In genomic region chr16:84893467-84893848, GRCh38 we compare ENCODE assay signal across 19 cellular contexts.
DNase-seq lines count a peak whose midpoint lies in the region; ATAC-seq, FAIRE-seq and TF ChIP-seq lines count a peak whose summit lies in the region.
"Had no signal": no experiment of that assay in that cellular context is flagged by ENCODE, and none has a peak within 500 bp of the region (broad histone marks: within the 10 kb centered on the region; RNA-seq: fewer than 3 reads in every experiment).

No MANE protein-coding gene starts in this region.

- no peak for DNase-seq in GM12878 (ENCODE audit: low read depth, low spot score)
- no peak for DNase-seq in neuronal stem cell (ENCODE audit: low spot score)
- DNase-seq in activated CD4-positive, alpha-beta T cell treated with anti-CD3 and anti-CD28 coated beads, Interleukin-2, amount 50 U/mL, for 48 hours: no peak
- no peak for DNase-seq in kidney
- DNase-seq: BE2C; CD4-positive, alpha-beta memory T cell; GM23248; H9; Karpas-422; NCI-H1105 treated with DMSO at 0.1 percent for 48 hours; NCI-H2081 treated with DMSO at 0.1 percent for 48 hours; NCI-H446; SHP77 had no signal

- no peak for TF ChIP-seq POLR2A in GM12878 (IDR thresholded peaks at IDR 0.05; ENCODE audit: low read depth, low read length)

- peak overlapping the region; percentile 42 to 85 (median 75) for H3K4me2 ChIP-seq in BLaER1 treated with 17β-estradiol and CSF1 and Interleukin-3, amounts not matched to agents 10 nM and 100 nM
- H3K4me2 ChIP-seq in GM12878 (ENCODE audit: control insufficient read depth, insufficient read depth): no peak overlapping the region
- H3K4me2 ChIP-seq in neuronal stem cell (ENCODE audit: insufficient read depth, low read length, poor library complexity, severe bottlenecking): no peak overlapping the region
- H3K4me2 ChIP-seq: A549 had no signal

- no peak for FAIRE-seq in GM12878 (lab: Jason Lieb, UNC)
- no peak for FAIRE-seq in kidney (lab: Jason Lieb, UNC)
- FAIRE-seq: A549, G401.6 had no signal

- peak overlapping the region in 9 of 11 experiments; percentile 9 to 62 (median 43); a peak in 15 of 22 replicates for H3K27ac ChIP-seq in BLaER1 treated with 17β-estradiol and CSF1 and Interleukin-3, amounts not matched to agents 10 nM and 100 nM
- no peak overlapping the region for H3K27ac ChIP-seq in GM12878 (ENCODE audit: control insufficient read depth, insufficient read depth)
- no peak overlapping the region for H3K27ac ChIP-seq in neuronal stem cell (replicated peaks; ENCODE audit: low read length)
- no peak overlapping the region for H3K27ac ChIP-seq in kidney (ENCODE audit: low read depth in 2 of 2, low read length in 2 of 2)
- H3K27ac ChIP-seq: A549, GM23248 had no signal

- no peak overlapping the region for H2BK120ac ChIP-seq in neuronal stem cell (ENCODE audit: low read depth, low read length)

- no peak for TF ChIP-seq EP300 in GM12878 (IDR thresholded peaks at IDR 0.05; ENCODE audit: borderline replicate concordance in 1 of 2, control insufficient read depth in 1 of 2, low read depth in 2 of 2, low read length in 2 of 2)

- peak overlapping the region in 6 of 11 experiments; percentile 0 to 42 (median 24); a peak in 8 of 22 replicates for H3K9ac ChIP-seq in BLaER1 treated with 17β-estradiol and CSF1 and Interleukin-3, amounts not matched to agents 10 nM and 100 nM
- H3K9ac ChIP-seq in GM12878 (ENCODE audit: control insufficient read depth, insufficient read depth, low read length) (no peak overlapping the region), neuronal stem cell (ENCODE audit: low read depth, low read length, poor library complexity) (no peak overlapping the region), kidney (ENCODE audit: low read length in 2 of 2) (no peak overlapping the region)
- H3K9ac ChIP-seq: GM23248 had no signal

- 65% methylated on average over 3 of the region's 3 CpGs for WGBS in GM12878 (ENCODE audit: insufficient coverage, insufficient replicate concordance, low lambda C conversion rate, missing lambda C conversion rate)
- WGBS in neuronal stem cell (ENCODE audit: extremely low coverage in 2 of 2, insufficient read length in 2 of 2, insufficient replicate concordance in 1 of 2), 2 donors: no CpG with 5 or more reads among the region's 3 CpGs

- no peak overlapping the region for H3K14ac ChIP-seq in neuronal stem cell (ENCODE audit: low read length)

- H3K23ac ChIP-seq in neuronal stem cell (ENCODE audit: low read depth, low read length, poor library complexity): no peak overlapping the region

- no peaks in the 10 kb centered on the region for H3K79me2 ChIP-seq in GM12878 (ENCODE audit: control insufficient read depth, insufficient read depth, low read length)

- TF ChIP-seq RAD21 in GM12878 (IDR thresholded peaks at IDR 0.05; ENCODE audit: insufficient read depth, low read depth, low read length): no peak

- H2BK12ac ChIP-seq in neuronal stem cell (ENCODE audit: low read length): no peak overlapping the region

- SMC1A ChIA-PET in GM12878 (lab: Charles Lee; ENCODE audit: uncharacterized antibody, unreplicated experiment): interaction anchor here (0.8 to 1.5 kb wide), 2 partner anchors 140 to 166 kb away, joined by 3 to 4 read pairs; no protein-coding TSS in a partner anchor

- H2AFZ ChIP-seq in GM12878 (ENCODE audit: control insufficient read depth, low read depth, low read length) (no peak overlapping the region), neuronal stem cell (ENCODE audit: low read length) (no peak overlapping the region)
- H2AFZ ChIP-seq: GM23248 had no signal

- no TSS peak for BruUV-seq in GM12878 (replicated peaks; lab: Mats Ljungman, UMichigan)

- no peak overlapping the region for H3K18ac ChIP-seq in neuronal stem cell (ENCODE audit: low read length)

- no peaks in the 10 kb centered on the region for H3K79me1 ChIP-seq in neuronal stem cell (ENCODE audit: low read depth, low read length)

- intact Hi-C loops in GM12878 (cut with micrococcal nuclease; ENCODE audit: unreplicated experiment): loop anchor here (10.0 kb wide), 1 partner anchor 139 kb away; no protein-coding TSS in a partner anchor
- intact Hi-C loops in kidney (cut with DNase I): no loop called here

- peak overlapping the region; percentile 49 for H2AK5ac ChIP-seq in neuronal stem cell (ENCODE audit: low read depth, low read length)

- peaks cover 44 to 77% (median 61%) of the 10 kb centered on the region in 10 experiments for H3K4me1 ChIP-seq in BLaER1 treated with 17β-estradiol and CSF1 and Interleukin-3, amounts not matched to agents 10 nM and 100 nM
- H3K4me1 ChIP-seq in GM12878 (ENCODE audit: control insufficient read depth, insufficient read depth, low read length) (peaks cover 6% of the 10 kb centered on the region), neuronal stem cell (ENCODE audit: control insufficient read depth in 2 of 2, insufficient read depth in 1 of 2, low read depth in 1 of 2, low read length in 2 of 2) (peaks cover 0 to 2% of the 10 kb centered on the region in 2 donors), kidney (ENCODE audit: control insufficient read depth in 1 of 2, insufficient read depth in 1 of 2, low read depth in 1 of 2, low read length in 2 of 2) (no peaks in the 10 kb centered on the region)
- H3K4me1 ChIP-seq: A549, BE2C had no signal

- peaks cover 0 to 6% (median 0%) of the 10 kb centered on the region in 11 experiments; a peak in 1 of 22 replicates for H3K27me3 ChIP-seq in BLaER1 treated with 17β-estradiol and CSF1 and Interleukin-3, amounts not matched to agents 10 nM and 100 nM
- H3K27me3 ChIP-seq in GM12878 (replicated peaks in 1 of 2; ENCODE audit: control insufficient read depth in 2 of 2, insufficient read depth in 2 of 2, low read length in 1 of 2) (no peaks in the 10 kb centered on the region; a peak in 1 of 4 replicates), neuronal stem cell (ENCODE audit: control insufficient read depth in 3 of 3, insufficient read depth in 3 of 3, low read depth in 1 of 3, low read length in 3 of 3) (no peaks in the 10 kb centered on the region)
- H3K27me3 ChIP-seq: BE2C had no signal

- ATAC-seq in GM19025 (IDR thresholded peaks at IDR 0.05; ENCODE audit: low read depth, unreplicated experiment) (peak; percentile 26), GM12878 (peak; percentile 51), HG02588 (IDR thresholded peaks at IDR 0.05; ENCODE audit: unreplicated experiment) (no peak), GM19324 (IDR thresholded peaks at IDR 0.05; ENCODE audit: low FRiP score, unreplicated experiment) (no peak)
- ATAC-seq: A549 had no signal

- H4K91ac ChIP-seq in neuronal stem cell (ENCODE audit: low read depth, low read length, poor library complexity): no peak overlapping the region

- no peak overlapping the region for H3K4ac ChIP-seq in neuronal stem cell (ENCODE audit: low read length)

- no peak for TF ChIP-seq CTCF in GM12878 (IDR thresholded peaks at IDR 0.05 in 2 of 3, conservative IDR thresholded peaks at IDR 0.05 in 1 of 3; ENCODE audit: control insufficient read depth in 2 of 3, extremely low read depth in 1 of 3, insufficient read depth in 1 of 3, low read depth in 3 of 3, low read length in 3 of 3)
- TF ChIP-seq CTCF in kidney (IDR thresholded peaks at IDR 0.05; ENCODE audit: borderline replicate concordance, extremely low read depth, insufficient read depth): no peak

- H3K4me3 ChIP-seq in BLaER1 treated with 17β-estradiol and CSF1 and Interleukin-3, amounts not matched to agents 10 nM and 100 nM: peak overlapping the region in 3 of 10 experiments; percentile 10 to 37 (median 34); a peak in 4 of 20 replicates
- H3K4me3 ChIP-seq in GM12878 (no peak overlapping the region), neuronal stem cell (ENCODE audit: low read length in 2 of 2) (no peak overlapping the region), kidney (ENCODE audit: low read length in 2 of 2) (no peak overlapping the region)
- H3K4me3 ChIP-seq: A549, GM23248 had no signal

- peaks cover 0 to 21% (median 14%) of the 10 kb centered on the region in 11 experiments; a peak in 18 of 22 replicates for H3K9me3 ChIP-seq in BLaER1 treated with 17β-estradiol and CSF1 and Interleukin-3, amounts not matched to agents 10 nM and 100 nM (replicated peaks in 1 of 11)
- H3K9me3 ChIP-seq in GM12878 (replicated peaks; ENCODE audit: control insufficient read depth, insufficient read depth, low read length) (no peaks in the 10 kb centered on the region; the same call in 2 of the 3 replicates), neuronal stem cell (replicated peaks in 1 of 2; ENCODE audit: control insufficient read depth in 2 of 2, insufficient read depth in 1 of 2, low read depth in 1 of 2, low read length in 2 of 2) (peaks cover 0 to 4% of the 10 kb centered on the region in 2 donors), kidney (ENCODE audit: control insufficient read depth in 1 of 2, low read length in 2 of 2) (no peaks in the 10 kb centered on the region)
- H3K9me3 ChIP-seq: A549, BE2C had no signal

- peak overlapping the region; percentile 62 for H2BK15ac ChIP-seq in neuronal stem cell (ENCODE audit: low read length)

- POLR2A ChIA-PET in GM12878 (lab: Charles Lee): no interaction called here

- in situ Hi-C loops in GM12878 (cut with MboI): no loop called here

- no peak overlapping the region for H4K8ac ChIP-seq in neuronal stem cell (ENCODE audit: low read depth, low read length)

- CTCF ChIA-PET in GM12878 (lab: Yijun Ruan, JAX): no interaction called here

- RAD21 ChIA-PET in GM12878 (lab: Charles Lee; ENCODE audit: unreplicated experiment): interaction anchor here (0.6 to 1.8 kb wide), 2 partner anchors 9 to 54 kb away, joined by 3 to 8 read pairs; no protein-coding TSS in a partner anchor

- H3K36me3 ChIP-seq in BLaER1 treated with 17β-estradiol and CSF1 and Interleukin-3, amounts not matched to agents 10 nM and 100 nM: peaks cover 0 to 54% (median 5%) of the 10 kb centered on the region in 11 experiments; a peak in 10 of 22 replicates
- H3K36me3 ChIP-seq in GM12878 (ENCODE audit: control insufficient read depth in 2 of 2, insufficient read depth in 2 of 2, low read length in 1 of 2) (no peaks in the 10 kb centered on the region), neuronal stem cell (replicated peaks in 1 of 2; ENCODE audit: control insufficient read depth in 2 of 2, insufficient read depth in 2 of 2, low read length in 2 of 2) (no peaks in the 10 kb centered on the region), kidney (ENCODE audit: control insufficient read depth in 1 of 2, insufficient read depth in 2 of 2, low read length in 2 of 2) (no peaks in the 10 kb centered on the region)
- H3K36me3 ChIP-seq: BE2C had no signal

- H2BK5ac ChIP-seq in neuronal stem cell (ENCODE audit: low read length): peak overlapping the region; percentile 21

- H4K20me1 ChIP-seq in BLaER1 treated with 17β-estradiol and CSF1 and Interleukin-3, amounts not matched to agents 10 nM and 100 nM: no peaks in the 10 kb centered on the region
- no peaks in the 10 kb centered on the region for H4K20me1 ChIP-seq in GM12878 (ENCODE audit: control insufficient read depth, insufficient read depth)

Comparison
In these comparisons a context has a peak if more than half of its experiments do, and no peak if none do; other contexts are left out.
1. H3K27ac ChIP-seq: peak in BLaER1 treated with 17β-estradiol and CSF1 and Interleukin-3, amounts not matched to agents 10 nM and 100 nM (9 of 11); none in GM12878 (single experiment), neuronal stem cell (single experiment) and kidney (0 of 2).
2. H3K4me2 ChIP-seq: peak in BLaER1 treated with 17β-estradiol and CSF1 and Interleukin-3, amounts not matched to agents 10 nM and 100 nM (11 of 11); none in GM12878 (single experiment) and neuronal stem cell (single experiment).
3. H3K9ac ChIP-seq: peak in BLaER1 treated with 17β-estradiol and CSF1 and Interleukin-3, amounts not matched to agents 10 nM and 100 nM (6 of 11); none in GM12878 (single experiment), neuronal stem cell (single experiment) and kidney (0 of 2).
4. ATAC-seq: peak in GM19025 (single experiment) and GM12878 (single experiment); none in HG02588 (single experiment) and GM19324 (single experiment).